ENCODE assay signal across 19 cellular contexts in the genomic region with DNA sequence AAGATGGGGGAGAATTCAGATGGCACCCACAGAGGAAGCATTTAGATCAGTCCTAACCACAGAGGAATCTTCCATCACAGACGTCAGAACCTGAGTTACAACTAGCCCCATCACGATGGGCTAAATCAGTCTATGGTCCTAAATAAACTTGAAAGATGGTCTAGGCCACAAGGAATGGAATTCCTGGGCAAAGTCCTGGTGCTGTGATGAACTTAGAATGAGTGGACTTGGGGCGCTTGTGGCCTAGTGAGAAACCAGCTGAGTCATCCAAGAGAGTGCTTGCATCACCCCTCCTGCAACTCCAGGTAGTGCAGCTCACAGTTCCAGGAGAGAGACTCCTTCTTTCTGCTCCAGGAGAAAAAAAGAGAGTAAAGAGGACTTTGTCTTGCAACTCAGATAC.
DNase-seq lines count a peak whose midpoint lies in the region; ATAC-seq and TF ChIP-seq lines count a peak whose summit lies in the region.
"Had no signal": no experiment of that assay in that cellular context is flagged by ENCODE, and none has a peak within 500 bp of the region (broad histone marks: within the 10 kb centered on the region; RNA-seq: fewer than 3 reads in every experiment).

No MANE protein-coding gene starts in this region.

- TF ChIP-seq POLR2A in IMR-90 (IDR thresholded peaks at IDR 0.05; ENCODE audit: low read depth, low read length) = no peak

- H4K91ac ChIP-seq in IMR-90 (ENCODE audit: insufficient read depth, low read depth, low read length) = no peak overlapping the region

- H3K36me3 ChIP-seq in IMR-90 (ENCODE audit: control insufficient read depth, insufficient read depth, low read length) (no peaks in the 10 kb centered on the region), colonic mucosa (no peaks in the 10 kb centered on the region)
- H3K36me3 ChIP-seq: ascending aorta, left lung had no signal

- H4K8ac ChIP-seq in IMR-90 (ENCODE audit: low read depth in 2 of 2, low read length in 2 of 2) = no peak overlapping the region

- no peak overlapping the region for H3K56ac ChIP-seq in IMR-90 (ENCODE audit: extremely low read depth, insufficient read depth, low read length)

- peaks cover 7% of the 10 kb centered on the region for H3K9me3 ChIP-seq in IMR-90 (ENCODE audit: control insufficient read depth, insufficient read depth, low read length)
- H3K9me3 ChIP-seq in colonic mucosa = no peaks in the 10 kb centered on the region
- H3K9me3 ChIP-seq: ascending aorta, left lung had no signal

- CTCF ChIA-PET in IMR-90 (lab: Yijun Ruan, JAX) = no interaction called here

- H3K9me1 ChIP-seq in IMR-90 (ENCODE audit: insufficient read depth, low read length) = 0 out of 2 replicates have a peak, but pooled peaks cover 4% of the 10 kb centered on the region

- H2AFZ ChIP-seq in IMR-90 (replicated peaks; ENCODE audit: low read length, poor library complexity) = peak overlapping the region; percentile 0

- POLR2A ChIA-PET in IMR-90 (lab: Charles Lee; ENCODE audit: unreplicated experiment) = no interaction called here

- H3K4me1 ChIP-seq in IMR-90 (ENCODE audit: control insufficient read depth, insufficient read depth, low read length) (no peaks in the 10 kb centered on the region), colonic mucosa (no peaks in the 10 kb centered on the region)
- H3K4me1 ChIP-seq: ascending aorta, left lung had no signal

- intact Hi-C loops in IMR-90 (cut with micrococcal nuclease) = no loop called here
- intact Hi-C loops in left ventricle myocardium superior (cut with micrococcal nuclease) = no loop called here
- intact Hi-C loops in colonic mucosa (cut with DNase I) = no loop called here

- no peak overlapping the region for H3K4me3 ChIP-seq in IMR-90 (ENCODE audit: insufficient read depth, low read depth, low read length)
- H3K4me3 ChIP-seq in colonic mucosa = no peak overlapping the region
- H3K4me3 ChIP-seq: ascending aorta, dorsolateral prefrontal cortex, left lung, smooth muscle cell had no signal

- H2AK5ac ChIP-seq in IMR-90 (ENCODE audit: low read depth, low read length) = no peak overlapping the region

- peak overlapping the region; percentile 1; the same call in 1 of the 2 replicates for H2BK20ac ChIP-seq in IMR-90 (ENCODE audit: low read depth, low read length)

- no peak overlapping the region; the same call in 1 of the 2 replicates for H3K14ac ChIP-seq in IMR-90 (replicated peaks; ENCODE audit: low read depth, low read length)

- H3K79me1 ChIP-seq in IMR-90 (ENCODE audit: low read depth in 1 of 2, low read length in 2 of 2) = no peaks in the 10 kb centered on the region

- TF ChIP-seq RAD21 in IMR-90 (IDR thresholded peaks at IDR 0.05; ENCODE audit: low read length) = no peak

- H2AK9ac ChIP-seq in IMR-90 (replicated peaks; ENCODE audit: low read depth, low read length, poor library complexity) = no peak overlapping the region

- H4K5ac ChIP-seq in IMR-90 (ENCODE audit: low read depth, low read length) = no peak overlapping the region

- no peak overlapping the region for H3K4ac ChIP-seq in IMR-90 (ENCODE audit: low read depth, low read length)

- DNase-seq in EL = peak; percentile 56
- DNase-seq in IMR-90 = peak; percentile 56
- peak; percentile 4 for DNase-seq in astrocyte of the hippocampus (ENCODE audit: low read depth, low spot score)
- peak; percentile 49 for DNase-seq in iris pigment epithelial cell (ENCODE audit: low read depth)
- no peak for DNase-seq in left ventricle myocardium superior
- DNase-seq in Ammon's horn (ENCODE audit: low spot score) = no peak
- no peak for DNase-seq in colonic mucosa
- no peak for DNase-seq in HPDE6-E6E7 (ENCODE audit: extremely low spot score)
- DNase-seq: activated gamma-delta T cell treated with Interleukin-2 at 50 U/mL for 16 hours, COR-L47, dorsolateral prefrontal cortex, hypothalamus, left lung, naive B cell, NCI-H1417 treated with DMSO at 0.1 percent for 48 hours, NCI-H2171 treated with DMSO at 0.1 percent for 48 hours, SIG-M5 had no signal

- dilution Hi-C loops in IMR-90 (cut with HindIII; ENCODE audit: low sequenced_read_pairs, unreplicated experiment) = no loop called here

- 100% methylated on average over 1 of the region's 3 CpGs; no CpG with 5 or more reads in 1 of the 2 experiments for WGBS in IMR-90 (ENCODE audit: extremely low coverage in 2 of 2, insufficient read length in 1 of 2), 2 experiments

- no TSS peak for BruUV-seq in IMR-90 (replicated peaks; lab: Mats Ljungman, UMichigan)

- no peak overlapping the region for H2BK15ac ChIP-seq in IMR-90 (ENCODE audit: low read depth, low read length)

- no peak overlapping the region for H3K4me2 ChIP-seq in IMR-90 (ENCODE audit: low read depth, low read length)
- H3K4me2 ChIP-seq: smooth muscle cell had no signal

- ATAC-seq in IMR-90 (ENCODE audit: low read depth) (no peak), left ventricle myocardium superior (no peak)
- ATAC-seq: left lung had no signal

- H3K23ac ChIP-seq in IMR-90 (ENCODE audit: low read depth, low read length) = no peak overlapping the region

- TF ChIP-seq CTCF in IMR-90 (conservative IDR thresholded peaks at IDR 0.05; ENCODE audit: low read depth, low read length) = no peak
- TF ChIP-seq CTCF in colonic mucosa (IDR thresholded peaks at IDR 0.05) = no peak

- H3K27me3 ChIP-seq in IMR-90 (ENCODE audit: control insufficient read depth, insufficient read depth, low read length) (no peaks in the 10 kb centered on the region), colonic mucosa (no peaks in the 10 kb centered on the region)
- H3K27me3 ChIP-seq: ascending aorta, dorsolateral prefrontal cortex, left lung had no signal

- peak overlapping the region; percentile 30 for H2BK120ac ChIP-seq in IMR-90 (ENCODE audit: low read depth, low read length)

- H4K20me1 ChIP-seq in IMR-90 (ENCODE audit: insufficient read depth, low read length) = no peaks in the 10 kb centered on the region

- no peak overlapping the region for H3K18ac ChIP-seq in IMR-90 (ENCODE audit: low read depth, low read length)

- in situ Hi-C loops in IMR-90 (cut with MboI; ENCODE audit: low sequenced_read_pairs) = no loop called here

- H3K27ac ChIP-seq in IMR-90 (ENCODE audit: insufficient read depth, low read length) (no peak overlapping the region), colonic mucosa (no peak overlapping the region)
- H3K27ac ChIP-seq: ascending aorta, dorsolateral prefrontal cortex, left lung had no signal

- H3K9ac ChIP-seq in IMR-90 (ENCODE audit: low read depth, low read length) = no peak overlapping the region
- no peak overlapping the region for H3K9ac ChIP-seq in colonic mucosa (ENCODE audit: low read depth in 2 of 2, low read length in 2 of 2)

- H2BK5ac ChIP-seq in IMR-90 (ENCODE audit: low read depth, low read length, poor library complexity, severe bottlenecking) = no peak overlapping the region

TF ChIP-seq in IMR-90, 13 proteins besides CTCF, POLR2A, EP300 and RAD21:
- TF ChIP-seq MAFK (IDR thresholded peaks at IDR 0.05; ENCODE audit: low read depth, low read length) = no peak
- TF ChIP-seq NFE2L2 (IDR thresholded peaks at IDR 0.05; ENCODE audit: low read depth, low read length) = peak; percentile 77
- TF ChIP-seq MXI1 (IDR thresholded peaks at IDR 0.05; ENCODE audit: borderline replicate concordance, low read depth, low read length) = no peak
- no peak for TF ChIP-seq SMC3 (IDR thresholded peaks at IDR 0.05; ENCODE audit: low read depth, low read length)
- TF ChIP-seq CEBPB (IDR thresholded peaks at IDR 0.05; ENCODE audit: low read depth, low read length) = peak; percentile 72
TF ChIP-seq in IMR-90: peak in this region for 2.

Comparison
In these comparisons a context has a peak if more than half of its experiments do, and no peak if none do; other contexts are left out.
1. DNase-seq: peak in EL (single experiment), IMR-90 (single experiment), astrocyte of the hippocampus (single experiment) and iris pigment epithelial cell (single experiment); none in left ventricle myocardium superior (single experiment), Ammon's horn (single experiment), colonic mucosa (single experiment) and HPDE6-E6E7 (single experiment).